Comparison of ENCODE assay signal across 1 cellular context in genomic region chr20:56360133-56360898, GRCh38.
A peak's percentile ranks its signal among the peaks of the same experiment; 100 is the strongest.
TF ChIP-seq lines count a peak whose summit lies in the region.

No MANE protein-coding gene starts in this region.

TF ChIP-seq in HepG2, 621 proteins besides CTCF, POLR2A, EP300 and RAD21 (continued from another document):
- TF ChIP-seq ZNF512B (CRISPR knock-in tag; IDR thresholded peaks at IDR 0.05; ENCODE audit: borderline replicate concordance) (no peak; the same call in 1 of the 2 replicates), KLF11 (CRISPR knock-in tag; IDR thresholded peaks at IDR 0.05) (no peak), ZNF605 (CRISPR knock-in tag; IDR thresholded peaks at IDR 0.05) (0 out of 2 replicates have a peak, but pooled peaks have one; percentile 23), FIP1L1 (IDR thresholded peaks at IDR 0.05; ENCODE audit: borderline replicate concordance, insufficient read depth, low read depth, low read length) (no peak), GPN1 (CRISPR knock-in tag; IDR thresholded peaks at IDR 0.05; ENCODE audit: borderline replicate concordance) (0 out of 2 replicates have a peak, but pooled peaks have one; percentile 39), AHDC1 (CRISPR knock-in tag; IDR thresholded peaks at IDR 0.05; ENCODE audit: borderline replicate concordance) (no peak), ZMYM4 (CRISPR knock-in tag; IDR thresholded peaks at IDR 0.05) (peak; percentile 70), TFDP2 (CRISPR knock-in tag; IDR thresholded peaks at IDR 0.05) (no peak), HMGXB3 (CRISPR knock-in tag; IDR thresholded peaks at IDR 0.05; ENCODE audit: borderline replicate concordance) (no peak), ZNF335 (CRISPR knock-in tag; IDR thresholded peaks at IDR 0.05) (no peak; the same call in 1 of the 2 replicates), PBX2 (CRISPR knock-in tag; IDR thresholded peaks at IDR 0.05) (no peak), KDM1A (CRISPR knock-in tag; IDR thresholded peaks at IDR 0.05) (peak; percentile 88), POLR2G (IDR thresholded peaks at IDR 0.05; ENCODE audit: low read depth, low read length) (peak; percentile 32), ARID5B (CRISPR knock-in tag; IDR thresholded peaks at IDR 0.05) (peak; percentile 12), RFXAP (CRISPR knock-in tag; IDR thresholded peaks at IDR 0.05; ENCODE audit: borderline replicate concordance) (no peak), MIER3 (CRISPR knock-in tag; IDR thresholded peaks at IDR 0.05; ENCODE audit: borderline replicate concordance) (peak; percentile 81), HMG20B (CRISPR knock-in tag; conservative IDR thresholded peaks at IDR 0.05) (peak; percentile 52; the same call in 1 of the 2 replicates), ZNF121 (CRISPR knock-in tag; IDR thresholded peaks at IDR 0.05) (no peak), ZNF496 (CRISPR knock-in tag; IDR thresholded peaks at IDR 0.05; ENCODE audit: insufficient replicate concordance) (no peak), ZNF44 (CRISPR knock-in tag; IDR thresholded peaks at IDR 0.05) (no peak), ETV6 (CRISPR knock-in tag; conservative IDR thresholded peaks at IDR 0.05) (no peak; the same call in 1 of the 2 replicates), SAP130 (CRISPR knock-in tag; IDR thresholded peaks at IDR 0.05; ENCODE audit: low read depth) (peak; percentile 45; the same call in 1 of the 2 replicates), ZBTB2 (CRISPR knock-in tag; IDR thresholded peaks at IDR 0.05; ENCODE audit: low read depth) (no peak), ZNF34 (CRISPR knock-in tag; IDR thresholded peaks at IDR 0.05; ENCODE audit: borderline replicate concordance) (no peak), SIN3A (IDR thresholded peaks at IDR 0.05; ENCODE audit: borderline replicate concordance, low read depth, low read length) (peak; percentile 85; the same call in 1 of the 2 replicates), GRHL1 (CRISPR knock-in tag; conservative IDR thresholded peaks at IDR 0.05) (no peak), ZBTB44 (CRISPR knock-in tag; IDR thresholded peaks at IDR 0.05) (no peak), KLF16 (CRISPR knock-in tag; IDR thresholded peaks at IDR 0.05) (no peak)
TF ChIP-seq in HepG2: peak in this region for 203.
